ENCODE assay signal across 15 cellular contexts in the genomic region with DNA sequence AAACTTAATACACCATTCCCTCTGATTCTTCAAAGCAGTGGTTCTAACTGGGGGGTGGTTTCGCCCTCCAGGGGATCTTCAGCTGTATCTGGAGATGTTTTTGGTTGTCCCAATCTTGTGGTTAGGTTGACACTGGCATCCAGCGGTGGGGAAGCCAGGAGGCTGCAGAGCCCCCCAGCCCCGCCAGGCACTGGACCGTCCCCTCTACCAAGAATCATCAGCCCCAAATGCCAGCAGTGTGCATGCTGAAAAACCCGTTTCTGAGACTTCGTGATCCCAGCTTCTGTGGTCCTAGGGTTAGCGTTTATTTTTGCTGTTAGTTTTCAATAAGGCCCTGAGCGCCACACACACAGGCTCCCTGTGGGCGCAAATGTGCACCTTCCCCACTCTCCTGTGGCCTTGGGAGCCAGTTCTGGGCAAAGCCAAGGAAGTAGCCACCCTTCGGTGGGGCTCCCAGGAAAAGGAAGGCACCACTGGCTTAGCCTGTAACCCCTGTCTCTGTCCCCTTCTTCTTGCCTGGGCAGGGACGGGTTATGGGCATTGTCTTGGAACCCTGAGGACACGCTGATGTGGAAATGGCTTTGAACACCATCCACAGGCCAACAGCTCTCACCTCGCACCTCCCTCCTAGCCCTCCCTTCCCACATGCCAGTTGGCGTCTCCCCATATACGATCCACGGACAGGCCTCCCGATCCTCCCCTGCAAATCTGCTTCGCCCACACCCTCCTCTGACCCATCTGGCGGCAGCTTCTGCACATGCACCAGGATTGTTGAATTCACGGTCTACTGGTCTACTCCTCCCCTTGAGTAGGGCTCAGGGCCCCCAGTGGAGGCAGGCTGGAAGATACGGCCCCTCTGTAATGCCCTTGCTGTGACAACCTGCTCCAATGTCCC.
DNase-seq lines count a peak whose midpoint lies in the region; ATAC-seq and TF ChIP-seq lines count a peak whose summit lies in the region.
"Had no signal": no experiment of that assay in that cellular context is flagged by ENCODE, and none has a peak within 500 bp of the region (broad histone marks: within the 10 kb centered on the region; RNA-seq: fewer than 3 reads in every experiment).

No MANE protein-coding gene starts in this region.

- H3K4me3 ChIP-seq in right atrium auricular region (no peak overlapping the region), vagina (no peak overlapping the region)
- H3K4me3 ChIP-seq: BLaER1, GM23248 had no signal

- H3K27ac Mint-ChIP-seq in neural crest cell (ENCODE audit: unreplicated experiment): peak overlapping the region; percentile 94
- H3K27ac Mint-ChIP-seq: CD8-positive, alpha-beta memory T cell had no signal

- no peak for ATAC-seq in Right ventricle myocardium inferior
- ATAC-seq in HG02938 (IDR thresholded peaks at IDR 0.05; ENCODE audit: unreplicated experiment): no peak
- ATAC-seq: HCT116 had no signal

- H3K4me1 ChIP-seq in right atrium auricular region (no peaks in the 10 kb centered on the region), vagina (no peaks in the 10 kb centered on the region)
- H3K4me1 ChIP-seq: BLaER1, Caco-2 had no signal

- H3K36me3 ChIP-seq in right atrium auricular region: no peaks in the 10 kb centered on the region
- H3K36me3 ChIP-seq in vagina: no peaks in the 10 kb centered on the region
- H3K36me3 ChIP-seq: BLaER1 had no signal

- DNase-seq in right atrium auricular region (ENCODE audit: low spot score): peak; percentile 5
- DNase-seq in Right ventricle myocardium inferior (ENCODE audit: missing footprints): no peak
- peak; percentile 50 for DNase-seq in islet precursor cell
- no peak for DNase-seq in neural crest cell (ENCODE audit: low read depth, low spot score)
- DNase-seq in vagina (ENCODE audit: extremely low spot score in 2 of 2): peak; percentile 67 to 82
- DNase-seq in activated effector memory CD4-positive, alpha-beta T cell treated with anti-CD3 and anti-CD28 coated beads, Interleukin-2, amount 50 U/mL, for 16 hours: no peak
- no peak for DNase-seq in SHP77 treated with DMSO at 0.1 percent for 48 hours (lab: John Stamatoyannopoulos, UW)
- DNase-seq: 8988T, AML-193, Caco-2, GM23248 had no signal

- H3K4me3 Mint-ChIP-seq in neural crest cell: no peak overlapping the region
- H3K4me3 Mint-ChIP-seq: CD8-positive, alpha-beta memory T cell had no signal

- no peaks in the 10 kb centered on the region for H3K36me3 Mint-ChIP-seq in neural crest cell (ENCODE audit: low read depth)
- H3K36me3 Mint-ChIP-seq: CD8-positive, alpha-beta memory T cell had no signal

- peaks cover 16% of the 10 kb centered on the region for H3K4me1 Mint-ChIP-seq in neural crest cell
- H3K4me1 Mint-ChIP-seq: CD8-positive, alpha-beta memory T cell had no signal

- H3K27me3 ChIP-seq in right atrium auricular region (no peaks in the 10 kb centered on the region), vagina (no peaks in the 10 kb centered on the region)
- H3K27me3 ChIP-seq: BLaER1 had no signal

- H3K9me3 ChIP-seq in right atrium auricular region: no peaks in the 10 kb centered on the region
- no peaks in the 10 kb centered on the region for H3K9me3 ChIP-seq in vagina
- H3K9me3 ChIP-seq: BLaER1 had no signal

- intact Hi-C loops in Right ventricle myocardium inferior (cut with DNase I) (no loop called here), vagina (cut with DNase I) (no loop called here)

- no peak for TF ChIP-seq CTCF in right atrium auricular region (IDR thresholded peaks at IDR 0.05)
- TF ChIP-seq CTCF in neural crest cell (conservative IDR thresholded peaks at IDR 0.05): no peak
- TF ChIP-seq CTCF in vagina (IDR thresholded peaks at IDR 0.05): no peak

- H3K27ac ChIP-seq in right atrium auricular region: no peak overlapping the region
- H3K27ac ChIP-seq in vagina: no peak overlapping the region
- H3K27ac ChIP-seq: BLaER1, GM23248 had no signal

- TF ChIP-seq POLR2A in vagina (IDR thresholded peaks at IDR 0.05): no peak

- H3K9me3 Mint-ChIP-seq in neural crest cell: no peaks in the 10 kb centered on the region
- H3K9me3 Mint-ChIP-seq: CD8-positive, alpha-beta memory T cell had no signal

- H3K27me3 Mint-ChIP-seq in neural crest cell (ENCODE audit: low read depth): no peaks in the 10 kb centered on the region

Comparison
In these comparisons a context has a peak if more than half of its experiments do, and no peak if none do; other contexts are left out.
1. DNase-seq: peak in right atrium auricular region (single experiment), islet precursor cell (single experiment) and vagina (2 of 2); none in Right ventricle myocardium inferior (single experiment), neural crest cell (single experiment), activated effector memory CD4-positive, alpha-beta T cell treated with anti-CD3 and anti-CD28 coated beads, Interleukin-2, amount 50 U/mL, for 16 hours (single experiment) and SHP77 treated with DMSO at 0.1 percent for 48 hours (single experiment).